In the genomic region with DNA sequence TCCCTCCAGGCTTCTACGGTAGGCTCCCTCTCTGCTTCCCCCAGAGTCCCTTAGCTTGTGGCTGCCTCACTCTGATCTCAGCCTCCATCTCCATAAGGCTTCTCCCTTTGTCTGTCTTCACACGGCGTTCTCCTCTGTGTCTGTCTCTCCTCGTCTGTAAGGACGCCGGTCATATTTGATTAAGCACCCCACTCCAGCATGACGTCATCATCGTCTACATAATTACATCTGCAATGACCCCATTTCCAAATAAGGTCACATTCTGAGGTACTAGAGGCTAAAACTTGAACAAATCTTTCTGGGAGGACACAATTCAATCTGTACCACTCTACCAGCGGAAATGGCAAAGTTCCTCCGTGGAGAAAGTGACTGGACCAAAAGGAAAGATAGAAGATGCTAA, we compare ENCODE assay signal across 13 cellular contexts. TPM values are rescaled to one million over a fixed set of nuclear protein-coding genes. Genes with fewer than 3 reads are reported as not detected.
A peak's percentile ranks its signal among the peaks of the same experiment; 100 is the strongest.
DNase-seq lines count a peak whose midpoint lies in the region; ATAC-seq and TF ChIP-seq lines count a peak whose summit lies in the region.
"Had no signal": no experiment of that assay in that cellular context is flagged by ENCODE, and none has a peak within 500 bp of the region (broad histone marks: within the 10 kb centered on the region; RNA-seq: fewer than 3 reads in every experiment).

No MANE protein-coding gene starts in this region.

- no TSS peak for BruUV-seq in Panc1 (replicated peaks; lab: Mats Ljungman, UMichigan)

- H3K4me1 Mint-ChIP-seq in activated CD4-positive, alpha-beta T cell treated with anti-CD3 and anti-CD28 coated beads for 36 hours = peaks cover 50% of the 10 kb centered on the region

- H3K27ac ChIP-seq in Panc1 (ENCODE audit: low read length) (peak overlapping the region; percentile 60; the same call in 1 of the 2 replicates), esophagus squamous epithelium (peak overlapping the region; percentile 38 to 84 (median 80)), gastrocnemius medialis (peak overlapping the region; percentile 62 to 80 (median 72))

- in situ Hi-C loops in Panc1 (cut with HindIII; ENCODE audit: low pct_unique_long_range_greater_than_20kb, low sequenced_read_pairs) = no loop called here
- in situ Hi-C loops in gastrocnemius medialis (cut with MboI; ENCODE audit: low sequenced_read_pairs in 4 of 4) = loop anchor here (5.0 to 10.0 kb wide), 3 partner anchors 50 to 55 kb away; no protein-coding TSS in a partner anchor

- TF ChIP-seq CTCF in Panc1 (IDR thresholded peaks at IDR 0.05) (no peak), esophagus squamous epithelium (IDR thresholded peaks at IDR 0.05) (no peak), gastrocnemius medialis (IDR thresholded peaks at IDR 0.05 in 4 of 5, conservative IDR thresholded peaks at IDR 0.05 in 1 of 5) (no peak)

- H3K9me3 Mint-ChIP-seq in activated CD4-positive, alpha-beta T cell treated with anti-CD3 and anti-CD28 coated beads for 36 hours (ENCODE audit: low read depth) = no peaks in the 10 kb centered on the region
- H3K9me3 Mint-ChIP-seq: activated T-cell treated with anti-CD3 and anti-CD28 coated beads, Interleukin-2, amount 50 U/mL, for 4 hours; CD4-positive, alpha-beta memory T cell; memory B cell had no signal

- no peaks in the 10 kb centered on the region for H3K4me1 ChIP-seq in Panc1 (ENCODE audit: control insufficient read depth, insufficient read depth, low read length)
- H3K4me1 ChIP-seq in esophagus squamous epithelium = peaks cover 6 to 18% (median 9%) of the 10 kb centered on the region in 3 donors
- H3K4me1 ChIP-seq in gastrocnemius medialis = peaks cover 7 to 16% of the 10 kb centered on the region in 2 donors

- H3K9me3 ChIP-seq in Panc1 (ENCODE audit: control insufficient read depth, insufficient read depth, low read depth, low read length) = no peaks in the 10 kb centered on the region
- H3K9me3 ChIP-seq in esophagus squamous epithelium = no peaks in the 10 kb centered on the region
- no peaks in the 10 kb centered on the region for H3K9me3 ChIP-seq in gastrocnemius medialis
- H3K9me3 ChIP-seq: tibial nerve had no signal

- CTCF ChIA-PET in activated CD4-positive, alpha-beta T cell treated with anti-CD3 and anti-CD28 coated beads for 36 hours (lab: Charles Lee) = interaction anchor here (0.6 to 5.9 kb wide), 22 partner anchors 9 to 301 kb away, joined by 3 to 89 read pairs (median 8); no protein-coding TSS in a partner anchor
- CTCF ChIA-PET in Panc1 (lab: Charles Lee) = interaction anchor here (0.7 to 1.7 kb wide), 4 partner anchors 29 to 149 kb away, joined by 3 to 10 read pairs (median 4); no protein-coding TSS in a partner anchor

- H3K4me3 Mint-ChIP-seq in activated CD4-positive, alpha-beta T cell treated with anti-CD3 and anti-CD28 coated beads for 36 hours = no peak overlapping the region
- H3K4me3 Mint-ChIP-seq: memory B cell had no signal

- H3K36me3 ChIP-seq in Panc1 (ENCODE audit: control insufficient read depth, insufficient read depth, low read length) = no peaks in the 10 kb centered on the region
- H3K36me3 ChIP-seq in esophagus squamous epithelium = no peaks in the 10 kb centered on the region
- H3K36me3 ChIP-seq in gastrocnemius medialis = no peaks in the 10 kb centered on the region
- H3K36me3 ChIP-seq: tibial nerve had no signal

- intact Hi-C loops in activated CD4-positive, alpha-beta T cell treated with anti-CD3 and anti-CD28 coated beads for 36 hours (cut with DNase I, micrococcal nuclease) = loop anchor here in 1 of 2 experiments (10.0 kb wide), 1 partner anchor 152 kb away; no protein-coding TSS in a partner anchor
- intact Hi-C loops in Panc1 (cut with micrococcal nuclease; ENCODE audit: unreplicated experiment) = no loop called here
- intact Hi-C loops in esophagus squamous epithelium (cut with DNase I) = no loop called here
- intact Hi-C loops in gastrocnemius medialis (cut with DNase I; ENCODE audit: low total_unique reads) = no loop called here

- no peak for ATAC-seq in activated CD4-positive, alpha-beta T cell treated with anti-CD3 and anti-CD28 coated beads for 36 hours
- ATAC-seq in Panc1 (no peak), gastrocnemius medialis (peak in 1 of 2 donors; percentile 20), HG03139 (IDR thresholded peaks at IDR 0.05; ENCODE audit: unreplicated experiment) (no peak)

- H3K27me3 Mint-ChIP-seq in activated CD4-positive, alpha-beta T cell treated with anti-CD3 and anti-CD28 coated beads for 36 hours = peaks cover 4% of the 10 kb centered on the region
- H3K27me3 Mint-ChIP-seq: CD4-positive, alpha-beta memory T cell had no signal

- no peaks in the 10 kb centered on the region for H3K27me3 ChIP-seq in Panc1 (ENCODE audit: control insufficient read depth, insufficient read depth, low read length)
- H3K27me3 ChIP-seq in esophagus squamous epithelium = peaks cover 0 to 33% (median 0%) of the 10 kb centered on the region in 4 donors
- no peaks in the 10 kb centered on the region for H3K27me3 ChIP-seq in gastrocnemius medialis

- no peak for DNase-seq in activated CD4-positive, alpha-beta T cell treated with anti-CD3 and anti-CD28 coated beads for 36 hours
- DNase-seq in activated CD4-positive, alpha-beta T cell treated with anti-CD3 and anti-CD28 coated beads for 1 hour = no peak
- DNase-seq in Panc1 (ENCODE audit: low read depth, low spot score) (no peak), esophagus squamous epithelium (lab: John Stamatoyannopoulos, UW) (no peak), gastrocnemius medialis (no peak), NCI-H1694 treated with DMSO at 0.1 percent for 48 hours (lab: John Stamatoyannopoulos, UW) (no peak)
- no peak for DNase-seq in activated CD8-positive, alpha-beta memory T cell treated with anti-CD3 and anti-CD28 coated beads, Interleukin-2, amount 50 U/mL, for 48 hours
- DNase-seq: activated CD4-positive, alpha-beta T cell treated with anti-CD3 and anti-CD28 coated beads for 48 hours; activated T-cell treated with anti-CD3 and anti-CD28 coated beads, Interleukin-2, amount 50 U/mL, for 4 hours had no signal

- H3K27ac Mint-ChIP-seq in activated CD4-positive, alpha-beta T cell treated with anti-CD3 and anti-CD28 coated beads for 36 hours = peak overlapping the region; percentile 16
- H3K27ac Mint-ChIP-seq: memory B cell had no signal

- 68 to 78% methylated on average over 10 of the region's 10 CpGs for WGBS in esophagus squamous epithelium, 2 donors

- POLR2A ChIA-PET in activated CD4-positive, alpha-beta T cell treated with anti-CD3 and anti-CD28 coated beads for 36 hours (lab: Charles Lee) = interaction anchor here (1.3 kb wide), 3 partner anchors 11 to 53 kb away, joined by 4 to 5 read pairs (median 4); no protein-coding TSS in a partner anchor
- POLR2A ChIA-PET in Panc1 (lab: Charles Lee) = no interaction called here

- H3K4me3 ChIP-seq in Panc1 (ENCODE audit: low read depth in 2 of 2, low read length in 2 of 2) (no peak overlapping the region), esophagus squamous epithelium (no peak overlapping the region), gastrocnemius medialis (no peak overlapping the region)
- H3K4me3 ChIP-seq: tibial nerve had no signal

- TF ChIP-seq POLR2A in esophagus squamous epithelium (IDR thresholded peaks at IDR 0.05) (no peak), gastrocnemius medialis (IDR thresholded peaks at IDR 0.05) (no peak)

- peaks cover 66% of the 10 kb centered on the region for H3K36me3 Mint-ChIP-seq in activated CD4-positive, alpha-beta T cell treated with anti-CD3 and anti-CD28 coated beads for 36 hours (ENCODE audit: low read depth)
- H3K36me3 Mint-ChIP-seq: CD4-positive, alpha-beta memory T cell; memory B cell had no signal

RNA-seq across cellular contexts. Expression of a gene that starts 8.3 kb away (rescaled TPM):
- 10 to 100 TPM; 29.9 to 36.4 TPM for total RNA-seq in activated CD4-positive, alpha-beta T cell treated with anti-CD3 and anti-CD28 coated beads for 36 hours
- 0.69 TPM for total RNA-seq in Panc1 (2021; ENCODE audit: unreplicated experiment)
- polyA plus RNA-seq in Panc1 (2012; ENCODE audit: insufficient read length) = 0.31 TPM
- 100 to 1,000 TPM in 1 of 4 donors, 10 to 100 TPM in 2, 1 to 10 TPM in 1; 8.9 to 138 (median 46.5) TPM for total RNA-seq in esophagus squamous epithelium
- 100 to 1,000 TPM in 2 of 4 donors, 10 to 100 TPM in 2; 45.3 to 150 (median 108) TPM for total RNA-seq in gastrocnemius medialis
